26 cellular contexts compared by ENCODE assay signal in the genomic region with DNA sequence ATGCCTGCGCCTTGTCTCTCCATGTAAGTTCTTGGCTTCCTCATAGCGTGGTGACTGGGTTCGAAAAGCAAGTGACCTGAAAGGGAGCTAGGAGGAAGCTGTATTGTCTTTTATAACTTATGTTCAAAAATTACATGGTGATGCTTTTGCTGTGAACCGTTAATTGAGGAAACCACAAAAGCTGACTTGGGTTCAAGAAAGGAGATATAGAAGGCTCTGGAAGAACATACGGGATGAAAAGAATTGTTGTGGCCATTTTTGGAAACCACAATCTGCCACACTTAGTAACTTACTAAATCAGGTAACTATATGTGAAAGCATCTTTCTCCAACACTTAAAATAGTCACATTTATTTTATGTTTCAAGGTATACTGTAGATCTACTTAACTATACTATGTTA.
"Had no signal": no experiment of that assay in that cellular context is flagged by ENCODE, and none has a peak within 500 bp of the region (broad histone marks: within the 10 kb centered on the region; RNA-seq: fewer than 3 reads in every experiment).

No MANE protein-coding gene starts in this region.

- H3K36me3 ChIP-seq: esophagus muscularis mucosa, gastroesophageal sphincter, left ventricle myocardium inferior, lower lobe of right lung, neural progenitor cell, ovary, stomach, thoracic aorta, transverse colon had no signal

- H3K9ac ChIP-seq: neural progenitor cell had no signal

- H3K4me2 ChIP-seq: neural progenitor cell had no signal

- DNase-seq: effector memory CD8-positive, alpha-beta T cell; foreskin fibroblast; glutamatergic neuron; kidney; left cardiac atrium; left ventricle myocardium inferior; lower lobe of right lung; natural killer cell; nucleus accumbens; ovary; right cardiac atrium; small intestine; stimulated activated CD4-positive, alpha-beta T cell treated with anti-CD3 and anti-CD28 coated beads, Interleukin-12 subunit alpha, Interleukin-12 subunit beta, amount 100 ng/mL, for 4 hours; stimulated activated naive CD4-positive, alpha-beta T cell; stomach; substantia nigra; transverse colon had no signal

- H3K9me3 ChIP-seq: esophagus muscularis mucosa, gastroesophageal sphincter, lower lobe of right lung, ovary, stomach, thoracic aorta, transverse colon had no signal

- H3K4me3 Mint-ChIP-seq: dendritic cell treated with granulocyte-macrophage colony-stimulating factor and Interleukin-4, amounts not matched to agents 40 ng/mL and 50 ng/mL, for 4 days; effector memory CD8-positive, alpha-beta T cell; memory B cell; mesothelial cell of epicardium; natural killer cell; neural progenitor cell had no signal

- H3K27ac Mint-ChIP-seq: dendritic cell treated with granulocyte-macrophage colony-stimulating factor and Interleukin-4, amounts not matched to agents 40 ng/mL and 50 ng/mL, for 4 days; effector memory CD8-positive, alpha-beta T cell; memory B cell; mesothelial cell of epicardium; natural killer cell; neural progenitor cell; progenitor cell of endocrine pancreas had no signal

- H3K9me3 Mint-ChIP-seq: dendritic cell treated with granulocyte-macrophage colony-stimulating factor and Interleukin-4, amounts not matched to agents 40 ng/mL and 50 ng/mL, for 4 days; effector memory CD8-positive, alpha-beta T cell; memory B cell; natural killer cell had no signal

- H3K27me3 Mint-ChIP-seq: dendritic cell treated with granulocyte-macrophage colony-stimulating factor and Interleukin-4, amounts not matched to agents 40 ng/mL and 50 ng/mL, for 4 days; progenitor cell of endocrine pancreas had no signal

- H3K4me3 ChIP-seq: esophagus muscularis mucosa, gastroesophageal sphincter, left ventricle myocardium inferior, lower lobe of right lung, neural progenitor cell, ovary, stomach, thoracic aorta, transverse colon had no signal

- H3K27ac ChIP-seq: epithelial cell of prostate, esophagus muscularis mucosa, gastroesophageal sphincter, left ventricle myocardium inferior, lower lobe of right lung, neural progenitor cell, ovary, stomach, thoracic aorta, transverse colon had no signal

- H3K27me3 ChIP-seq: esophagus muscularis mucosa, gastroesophageal sphincter, neural progenitor cell, ovary, stomach, transverse colon had no signal

- H2AFZ ChIP-seq: neural progenitor cell had no signal

- ATAC-seq: effector memory CD8-positive, alpha-beta T cell; gastroesophageal sphincter; left cardiac atrium; lower lobe of right lung; natural killer cell; right cardiac atrium had no signal

- H3K36me3 Mint-ChIP-seq: memory B cell, mesothelial cell of epicardium, natural killer cell, neural progenitor cell had no signal
